Comparison of ENCODE assay signal across 20 cellular contexts in genomic region chr1:233714631-233715217, GRCh38.
DNase-seq lines count a peak whose midpoint lies in the region; ATAC-seq, FAIRE-seq and TF ChIP-seq lines count a peak whose summit lies in the region.
"Had no signal": no experiment of that assay in that cellular context is flagged by ENCODE, and none has a peak within 500 bp of the region (broad histone marks: within the 10 kb centered on the region; RNA-seq: fewer than 3 reads in every experiment).

No MANE protein-coding gene starts in this region.

- no peaks in the 10 kb centered on the region for H3K4me1 ChIP-seq in upper lobe of right lung
- no peaks in the 10 kb centered on the region for H3K4me1 ChIP-seq in vagina
- H3K4me1 ChIP-seq: A549 had no signal

- H3K9me3 ChIP-seq in upper lobe of right lung: no peaks in the 10 kb centered on the region
- H3K9me3 ChIP-seq in vagina: no peaks in the 10 kb centered on the region
- H3K9me3 ChIP-seq: A549 had no signal

- DNase-seq in NOMO-1 treated with DMSO at 0.1 percent for 48 hours (lab: John Stamatoyannopoulos, UW; ENCODE audit: unreplicated experiment): peak; percentile 16
- DNase-seq in NOMO-1 treated with dmso at 0.1 percent for 144 hours (lab: John Stamatoyannopoulos, UW; ENCODE audit: unreplicated experiment): no peak
- peak; percentile 81 for DNase-seq in NCI-H2196 (lab: John Stamatoyannopoulos, UW; ENCODE audit: unreplicated experiment)
- DNase-seq in bronchial epithelial cell (ENCODE audit: low read depth): no peak
- DNase-seq in upper lobe of right lung: no peak
- DNase-seq in vagina (ENCODE audit: extremely low spot score in 2 of 2): no peak
- no peak for DNase-seq in foreskin fibroblast
- no peak for DNase-seq in GM19238 (ENCODE audit: insufficient read length, low spot score)
- DNase-seq: activated CD8-positive, alpha-beta T cell treated with anti-CD3 and anti-CD28 coated beads, Interleukin-2, amount 10 ng/mL, durations not matched to agents 7 days and 5 days; activated T-cell treated with anti-CD3 and anti-CD28 coated beads, Interleukin-2, amount 50 U/mL, for 4 hours; cortex of kidney; foreskin melanocyte; H7; IMR-90; MG63; NCI-H2171; stimulated activated CD4-positive, alpha-beta T cell treated with anti-CD3 and anti-CD28 coated beads, Interleukin-12 subunit alpha, Interleukin-12 subunit beta, amount 100 ng/mL, for 4 hours; T-helper 17 cell had no signal

- TF ChIP-seq CTCF in bronchial epithelial cell (IDR thresholded peaks at IDR 0.05; ENCODE audit: insufficient read depth, low read length, severe bottlenecking): no peak
- TF ChIP-seq CTCF in upper lobe of right lung (IDR thresholded peaks at IDR 0.05): no peak
- no peak for TF ChIP-seq CTCF in vagina (IDR thresholded peaks at IDR 0.05)
- no peak for TF ChIP-seq CTCF in foreskin fibroblast (IDR thresholded peaks at IDR 0.05; ENCODE audit: low read depth, low read length)

- ATAC-seq in upper lobe of right lung: peak; percentile 38
- ATAC-seq: A549; activated CD8-positive, alpha-beta T cell treated with anti-CD3 and anti-CD28 coated beads, Interleukin-2, amount 10 ng/mL, durations not matched to agents 7 days and 5 days; activated T-cell treated with anti-CD3 and anti-CD28 coated beads, Interleukin-2, amount 50 U/mL, for 4 hours; T-helper 17 cell had no signal

- H3K27me3 ChIP-seq in bronchial epithelial cell (ENCODE audit: control insufficient read depth, insufficient read depth, low read length): peaks cover 2% of the 10 kb centered on the region
- no peaks in the 10 kb centered on the region for H3K27me3 ChIP-seq in upper lobe of right lung
- no peaks in the 10 kb centered on the region for H3K27me3 ChIP-seq in vagina
- H3K27me3 ChIP-seq: MG63 had no signal

- H3K4me3 ChIP-seq in bronchial epithelial cell (ENCODE audit: low read depth, low read length) (no peak overlapping the region), upper lobe of right lung (no peak overlapping the region), vagina (no peak overlapping the region), foreskin fibroblast (ENCODE audit: low read depth in 1 of 2, low read length in 2 of 2) (no peak overlapping the region)
- H3K4me3 ChIP-seq: A549, MG63 had no signal

- intact Hi-C loops in upper lobe of right lung (cut with DNase I) (no loop called here), vagina (cut with DNase I) (no loop called here)

- H3K36me3 ChIP-seq in bronchial epithelial cell (ENCODE audit: control insufficient read depth, insufficient read depth, low read length) (no peaks in the 10 kb centered on the region), upper lobe of right lung (no peaks in the 10 kb centered on the region), vagina (no peaks in the 10 kb centered on the region)
- H3K36me3 ChIP-seq: MG63 had no signal

- no peak overlapping the region for H3K27ac ChIP-seq in upper lobe of right lung
- no peak overlapping the region for H3K27ac ChIP-seq in vagina
- H3K27ac ChIP-seq: A549 had no signal

- peak; percentile 47 for FAIRE-seq in bronchial epithelial cell (lab: Jason Lieb, UNC)
- FAIRE-seq: A549, endothelial cell of umbilical vein had no signal

- TF ChIP-seq POLR2A in vagina (IDR thresholded peaks at IDR 0.05): no peak

Comparison
In these comparisons a context has a peak if more than half of its experiments do, and no peak if none do; other contexts are left out.
1. DNase-seq: peak in NOMO-1 treated with DMSO at 0.1 percent for 48 hours (single experiment) and NCI-H2196 (single experiment); none in NOMO-1 treated with dmso at 0.1 percent for 144 hours (single experiment), bronchial epithelial cell (single experiment), upper lobe of right lung (single experiment), vagina (0 of 2), foreskin fibroblast (0 of 2) and GM19238 (single experiment).